ENCODE assay signal across 1 cellular context in genomic region chr2:170098626-170099312, GRCh38.
TF ChIP-seq lines count a peak whose summit lies in the region.

No MANE protein-coding gene starts in this region.

TF ChIP-seq in K562, 482 proteins besides CTCF, POLR2A, EP300 and RAD21 (continued from another document):
- TF ChIP-seq VEZF1 (CRISPR knock-in tag; IDR thresholded peaks at IDR 0.05): no peak
